In the genomic region with DNA sequence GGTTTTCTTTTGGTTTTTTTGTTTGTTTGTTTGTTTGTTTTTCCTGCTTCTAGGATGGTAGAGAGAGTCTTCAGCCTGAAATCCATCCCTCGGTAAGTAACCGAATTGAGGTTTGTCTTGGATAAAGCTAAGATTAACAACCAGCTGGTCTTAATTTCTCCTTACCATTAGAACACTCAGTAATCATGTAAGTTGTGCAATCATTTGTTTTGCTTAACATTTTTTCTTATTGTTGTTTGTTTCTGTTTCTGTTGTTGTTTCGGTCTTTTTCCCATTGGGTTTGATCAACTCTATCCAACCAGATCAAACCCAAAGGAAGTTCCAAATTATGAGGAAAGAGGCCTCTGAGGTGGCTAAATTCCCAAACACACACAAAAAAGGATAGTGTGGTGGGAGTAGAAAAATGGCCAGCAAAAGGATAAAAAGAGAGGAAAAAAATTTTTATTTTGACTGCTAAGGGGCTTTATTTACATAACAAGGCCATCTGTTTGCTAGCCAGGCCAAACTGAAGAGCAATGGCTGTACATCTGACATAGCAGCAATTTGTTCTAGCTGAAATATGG, we compare ENCODE assay signal across 18 cellular contexts. TPM values are rescaled to one million over a fixed set of nuclear protein-coding genes. Genes with fewer than 3 reads are reported as not detected.
DNase-seq lines count a peak whose midpoint lies in the region; ATAC-seq and TF ChIP-seq lines count a peak whose summit lies in the region.
"Had no signal": no experiment of that assay in that cellular context is flagged by ENCODE, and none has a peak within 500 bp of the region (broad histone marks: within the 10 kb centered on the region; RNA-seq: fewer than 3 reads in every experiment).

No MANE protein-coding gene starts in this region.

- no peak for ATAC-seq in left lobe of liver

- H3K9ac ChIP-seq in adipocyte (ENCODE audit: low read length), result no peak overlapping the region

- no peak for TF ChIP-seq POLR2A in prostate gland (IDR thresholded peaks at IDR 0.05)

- 86% methylated on average over 3 of the region's 3 CpGs for WGBS in prostate gland

- H3K27me3 ChIP-seq in adipocyte (replicated peaks; ENCODE audit: control insufficient read depth, insufficient read depth, low read length) (no peaks in the 10 kb centered on the region), prostate gland (replicated peaks; ENCODE audit: insufficient read depth) (no peaks in the 10 kb centered on the region)

- intact Hi-C loops in prostate gland (cut with DNase I), result no loop called here

- peaks cover under 1% of the 10 kb centered on the region for H3K9me3 ChIP-seq in adipocyte (ENCODE audit: control insufficient read depth, low read length)
- H3K9me3 ChIP-seq in prostate gland, result no peaks in the 10 kb centered on the region
- H3K9me3 ChIP-seq: BE2C had no signal

- TF ChIP-seq CTCF in AG10803 (conservative IDR thresholded peaks at IDR 0.05; ENCODE audit: low read length), result no peak
- no peak for TF ChIP-seq CTCF in foreskin fibroblast (IDR thresholded peaks at IDR 0.05; ENCODE audit: low read depth, low read length)
- TF ChIP-seq CTCF in prostate gland (IDR thresholded peaks at IDR 0.05), result no peak

- no peak overlapping the region for H3K4me3 ChIP-seq in AG10803 (ENCODE audit: low read length)
- no peak overlapping the region for H3K4me3 ChIP-seq in adipocyte (ENCODE audit: low read length)
- no peak overlapping the region for H3K4me3 ChIP-seq in foreskin fibroblast (ENCODE audit: low read depth in 1 of 2, low read length in 2 of 2)
- H3K4me3 ChIP-seq in prostate gland, result no peak overlapping the region

- H3K27ac ChIP-seq in substantia nigra (ENCODE audit: low read depth, low read length, poor library complexity, severe bottlenecking), result no peak overlapping the region
- no peak overlapping the region for H3K27ac ChIP-seq in prostate gland
- H3K27ac ChIP-seq: C4-2B had no signal

- H3K4me1 ChIP-seq in adipocyte (ENCODE audit: control insufficient read depth, insufficient read depth, low read length) (no peaks in the 10 kb centered on the region), prostate gland (replicated peaks) (no peaks in the 10 kb centered on the region)
- H3K4me1 ChIP-seq: BE2C had no signal

- no peaks in the 10 kb centered on the region for H3K36me3 ChIP-seq in adipocyte (ENCODE audit: control insufficient read depth, insufficient read depth, low read length, severe bottlenecking)
- no peaks in the 10 kb centered on the region for H3K36me3 ChIP-seq in prostate gland
- H3K36me3 ChIP-seq: BE2C had no signal

- DNase-seq in AG10803 (ENCODE audit: low read depth), result peak; percentile 18
- DNase-seq in adipocyte (ENCODE audit: low read depth), result peak; percentile 78
- peak; percentile 83 for DNase-seq in fibroblast of gingiva (ENCODE audit: low read depth)
- DNase-seq in foreskin fibroblast, result peak; percentile 10 to 41
- no peak for DNase-seq in left lobe of liver (ENCODE audit: low spot score)
- no peak for DNase-seq in foreskin melanocyte
- DNase-seq in substantia nigra (lab: John Stamatoyannopoulos, UW), result no peak
- DNase-seq in prostate gland (ENCODE audit: low spot score), result no peak
- DNase-seq: ACHN; BE2C; CD4-positive, alpha-beta memory T cell; DMS153; DND-41; GDM1; GOT3; H9 had no signal

RNA-seq across cellular contexts. Expression of gene ANKRD31, which starts 49.6 kb away (rescaled TPM):
- total RNA-seq in left lobe of liver, result not detected
- total RNA-seq in prostate gland, result 1 to 10 TPM in 1 of 2 donors, under 1 TPM in 1; 0.41 to 3.7 TPM
- total RNA-seq: A172 had no signal

RNA-seq across cellular contexts. Expression of gene HMGCR, which starts 50.7 kb away (rescaled TPM):
- 15.5 TPM for total RNA-seq in left lobe of liver
- 10 to 100 TPM; 20.6 to 38.2 TPM for total RNA-seq in prostate gland

Comparison
In these comparisons a context has a peak if more than half of its experiments do, and no peak if none do; other contexts are left out.
1. DNase-seq: peak in AG10803 (single experiment), adipocyte (single experiment), fibroblast of gingiva (single experiment) and foreskin fibroblast (2 of 2); none in left lobe of liver (single experiment), foreskin melanocyte (single experiment), substantia nigra (0 of 49) and prostate gland (single experiment).